1 cellular context compared by ENCODE assay signal in genomic region chr14:23951590-23952143, GRCh38.
TF ChIP-seq lines count a peak whose summit lies in the region.

No MANE protein-coding gene starts in this region.

TF ChIP-seq in HepG2, 621 proteins besides CTCF, POLR2A, EP300 and RAD21 (continued from another document and continues in another):
- peak; percentile 62; the same call in 1 of the 2 replicates for TF ChIP-seq NFATC3 (CRISPR knock-in tag; IDR thresholded peaks at IDR 0.05)
- no peak for TF ChIP-seq FOXA1 (IDR thresholded peaks at IDR 0.05)
- TF ChIP-seq FOXA1 (CRISPR knock-in tag; IDR thresholded peaks at IDR 0.05) = 0 out of 2 replicates have a peak, but pooled peaks have one; percentile 23
- peak; percentile 37; the same call in 1 of the 2 replicates for TF ChIP-seq SMC3 (IDR thresholded peaks at IDR 0.05; ENCODE audit: low read length)
- TF ChIP-seq TBX2 (CRISPR knock-in tag; IDR thresholded peaks at IDR 0.05; ENCODE audit: borderline replicate concordance) = no peak
- peak; percentile 55; the same call in 1 of the 2 replicates for TF ChIP-seq HNF4A (CRISPR knock-in tag; IDR thresholded peaks at IDR 0.05)
- TF ChIP-seq ZNF616 (CRISPR knock-in tag; IDR thresholded peaks at IDR 0.05; ENCODE audit: low read depth) = 0 out of 2 replicates have a peak, but pooled peaks have one; percentile 29
- no peak for TF ChIP-seq ZNF570 (CRISPR knock-in tag; IDR thresholded peaks at IDR 0.05; ENCODE audit: borderline replicate concordance)
- TF ChIP-seq ZNF770 (CRISPR knock-in tag; IDR thresholded peaks at IDR 0.05) = peak; percentile 50; the same call in 1 of the 2 replicates
- TF ChIP-seq WIZ (CRISPR knock-in tag; IDR thresholded peaks at IDR 0.05) = peak; percentile 79; the same call in 1 of the 2 replicates
- TF ChIP-seq GMEB1 (CRISPR knock-in tag; IDR thresholded peaks at IDR 0.05; ENCODE audit: borderline replicate concordance) = 0 out of 2 replicates have a peak, but pooled peaks have one; percentile 48
- peak; percentile 39 for TF ChIP-seq ZNF407 (CRISPR knock-in tag; IDR thresholded peaks at IDR 0.05; ENCODE audit: not compliant biosample characterization)
- no peak for TF ChIP-seq NR2C2 (CRISPR knock-in tag; IDR thresholded peaks at IDR 0.05; ENCODE audit: borderline replicate concordance)
- 0 out of 2 replicates have a peak, but pooled peaks have one; percentile 37 for TF ChIP-seq ZNF879 (CRISPR knock-in tag; IDR thresholded peaks at IDR 0.05)
- TF ChIP-seq ZNF780A (CRISPR knock-in tag; IDR thresholded peaks at IDR 0.05) = no peak
- peak; percentile 58; the same call in 1 of the 2 replicates for TF ChIP-seq ZNF782 (CRISPR knock-in tag; IDR thresholded peaks at IDR 0.05; ENCODE audit: borderline replicate concordance)
- no peak for TF ChIP-seq KLF6 (CRISPR knock-in tag; IDR thresholded peaks at IDR 0.05)
- no peak for TF ChIP-seq MLXIP (CRISPR knock-in tag; IDR thresholded peaks at IDR 0.05; ENCODE audit: borderline replicate concordance)
- peak; percentile 45; the same call in 1 of the 2 replicates for TF ChIP-seq ARID4A (CRISPR knock-in tag; IDR thresholded peaks at IDR 0.05; ENCODE audit: borderline replicate concordance)
- 0 out of 2 replicates have a peak, but pooled peaks have one; percentile 40 for TF ChIP-seq KMT2A (CRISPR knock-in tag; IDR thresholded peaks at IDR 0.05)
- no peak for TF ChIP-seq ARID2 (CRISPR knock-in tag; IDR thresholded peaks at IDR 0.05; ENCODE audit: borderline replicate concordance)
- TF ChIP-seq HNF4G (IDR thresholded peaks at IDR 0.05; ENCODE audit: borderline replicate concordance, low read depth, low read length) = no peak
- no peak for TF ChIP-seq HNF4G (CRISPR knock-in tag; IDR thresholded peaks at IDR 0.05; ENCODE audit: borderline replicate concordance, low read depth)
- peak; percentile 78; the same call in 1 of the 2 replicates for TF ChIP-seq ZNF598 (CRISPR knock-in tag; IDR thresholded peaks at IDR 0.05; ENCODE audit: borderline replicate concordance)
- TF ChIP-seq HNF1A (IDR thresholded peaks at IDR 0.05; ENCODE audit: low read depth) = peak; percentile 52; the same call in 1 of the 2 replicates
- TF ChIP-seq HNF1A (CRISPR knock-in tag; IDR thresholded peaks at IDR 0.05; ENCODE audit: borderline replicate concordance) = no peak
- no peak for TF ChIP-seq SRSF9 (IDR thresholded peaks at IDR 0.05; ENCODE audit: borderline replicate concordance, insufficient read depth, low read depth, low read length, poor library complexity, severe bottlenecking)
- no peak for TF ChIP-seq TMF1 (CRISPR knock-in tag; IDR thresholded peaks at IDR 0.05; ENCODE audit: low read depth)
- 0 out of 2 replicates have a peak, but pooled peaks have one; percentile 15 for TF ChIP-seq KLF12 (CRISPR knock-in tag; IDR thresholded peaks at IDR 0.05; ENCODE audit: borderline replicate concordance)
- TF ChIP-seq ZNF607 (CRISPR knock-in tag; IDR thresholded peaks at IDR 0.05; ENCODE audit: borderline replicate concordance) = 0 out of 2 replicates have a peak, but pooled peaks have one; percentile 50
- TF ChIP-seq BORCS8-MEF2B (CRISPR knock-in tag; IDR thresholded peaks at IDR 0.05) = peak; percentile 80; the same call in 1 of the 2 replicates
- peak; percentile 31; the same call in 1 of the 2 replicates for TF ChIP-seq ZNF614 (CRISPR knock-in tag; IDR thresholded peaks at IDR 0.05; ENCODE audit: borderline replicate concordance)
